ENCODE assay signal across 19 cellular contexts in the genomic region with DNA sequence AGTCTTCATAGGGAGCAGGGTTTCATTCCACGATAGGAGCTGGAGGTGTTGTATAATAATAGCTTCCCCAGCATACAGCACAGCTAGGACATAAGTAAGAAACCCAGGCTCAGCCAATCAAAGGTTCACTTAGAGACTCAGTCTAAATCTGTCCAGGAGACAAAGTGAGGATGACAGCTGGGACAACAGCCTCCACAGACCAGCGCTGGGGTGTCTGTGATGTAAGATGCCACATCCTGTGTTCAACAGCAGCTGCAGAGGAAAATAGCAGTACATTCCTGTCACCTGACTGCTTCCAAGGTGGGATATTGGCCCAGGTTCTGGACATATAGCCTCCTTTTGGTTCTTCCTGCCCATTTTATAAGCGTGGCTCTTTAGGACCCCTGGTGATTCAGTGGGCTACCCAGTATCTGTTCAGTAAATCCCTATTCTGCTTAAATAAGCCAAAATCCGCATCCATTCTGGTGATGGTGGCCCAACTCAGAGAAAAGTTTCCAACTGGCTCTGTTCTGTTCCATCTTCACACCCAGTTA.
A peak's percentile ranks its signal among the peaks of the same experiment; 100 is the strongest.
DNase-seq lines count a peak whose midpoint lies in the region; ATAC-seq and TF ChIP-seq lines count a peak whose summit lies in the region.
"Had no signal": no experiment of that assay in that cellular context is flagged by ENCODE, and none has a peak within 500 bp of the region (broad histone marks: within the 10 kb centered on the region; RNA-seq: fewer than 3 reads in every experiment).

No MANE protein-coding gene starts in this region.

- no peaks in the 10 kb centered on the region for H3K36me3 Mint-ChIP-seq in activated CD4-positive, alpha-beta memory T cell treated with anti-CD3 and anti-CD28 coated beads for 36 hours
- H3K36me3 Mint-ChIP-seq in natural killer cell treated with Interleukin-12 subunit alpha and Interleukin-12 subunit beta and Interleukin-15 and Interleukin-18, amount 100 ng/mL, for 72 hours: no peaks in the 10 kb centered on the region

- no peaks in the 10 kb centered on the region for H3K9me3 Mint-ChIP-seq in activated CD4-positive, alpha-beta memory T cell treated with anti-CD3 and anti-CD28 coated beads for 36 hours
- peaks cover 5% of the 10 kb centered on the region for H3K9me3 Mint-ChIP-seq in natural killer cell treated with Interleukin-12 subunit alpha and Interleukin-12 subunit beta and Interleukin-15 and Interleukin-18, amount 100 ng/mL, for 72 hours

- no peak for TF ChIP-seq CTCF in GM12865 (IDR thresholded peaks at IDR 0.05; ENCODE audit: insufficient read depth, low read depth, low read length, missing control alignments)

- no peak overlapping the region for H3K4me3 ChIP-seq in GM12865 (ENCODE audit: low read depth, low read length)
- H3K4me3 ChIP-seq: gastrocnemius medialis, GM23248, stomach had no signal

- intact Hi-C loops in activated CD4-positive, alpha-beta memory T cell treated with anti-CD3 and anti-CD28 coated beads for 36 hours (cut with micrococcal nuclease): no loop called here

- no peak overlapping the region for H3K27ac Mint-ChIP-seq in activated CD4-positive, alpha-beta memory T cell treated with anti-CD3 and anti-CD28 coated beads for 36 hours
- peak overlapping the region; percentile 63 to 67 for H3K27ac Mint-ChIP-seq in natural killer cell treated with Interleukin-12 subunit alpha and Interleukin-12 subunit beta and Interleukin-15 and Interleukin-18, amount 100 ng/mL, for 72 hours

- DNase-seq in NK-92 treated with Interleukin-12 subunit alpha and Interleukin-12 subunit beta, amount 100 ng/mL, for 24 hours (lab: John Stamatoyannopoulos, UW): peak; percentile 35
- DNase-seq in NK-92 (lab: John Stamatoyannopoulos, UW; ENCODE audit: unreplicated experiment): no peak
- peak; percentile 14 for DNase-seq in GM12865 (ENCODE audit: low read depth)
- DNase-seq in activated CD4-positive, alpha-beta memory T cell treated with anti-CD3 and anti-CD28 coated beads for 36 hours: peak; percentile 37
- DNase-seq in natural killer cell treated with Interleukin-12 subunit alpha and Interleukin-12 subunit beta and Interleukin-15 and Interleukin-18, amount 100 ng/mL, for 72 hours (ENCODE audit: low spot score): no peak
- DNase-seq in activated effector memory CD4-positive, alpha-beta T cell treated with anti-CD3 and anti-CD28 coated beads, Interleukin-2, amount 50 U/mL, for 16 hours: no peak
- DNase-seq in NCI-H146 (lab: John Stamatoyannopoulos, UW): no peak
- DNase-seq in HT-29 (ENCODE audit: low spot score): no peak
- DNase-seq: ACHN; activated CD4-positive, alpha-beta T cell treated with anti-CD3 and anti-CD28 coated beads for 4 hours; cortex of kidney; gastrocnemius medialis; GM23248; KBM-7; NCI-H2227 treated with DMSO at 0.1 percent for 48 hours; OCI-M1; stimulated activated CD4-positive, alpha-beta T cell treated with anti-CD3 and anti-CD28 coated beads, Interleukin-12 subunit alpha, Interleukin-12 subunit beta, amount 100 ng/mL, for 4 hours; stomach; T-helper 9 cell had no signal

- CTCF ChIA-PET in activated CD4-positive, alpha-beta memory T cell treated with anti-CD3 and anti-CD28 coated beads for 36 hours (lab: Charles Lee): interaction anchor here (1.3 to 2.5 kb wide), 2 partner anchors 9 to 16 kb away, joined by 4 to 15 read pairs; no protein-coding TSS in a partner anchor

- POLR2A ChIA-PET in activated CD4-positive, alpha-beta memory T cell treated with anti-CD3 and anti-CD28 coated beads for 36 hours (lab: Charles Lee): no interaction called here

- ATAC-seq in natural killer cell treated with Interleukin-12 subunit alpha and Interleukin-12 subunit beta and Interleukin-15 and Interleukin-18, amount 100 ng/mL, for 72 hours: peak; percentile 75 to 87
- ATAC-seq: gastrocnemius medialis had no signal

- peaks cover 43% of the 10 kb centered on the region for H3K4me1 Mint-ChIP-seq in activated CD4-positive, alpha-beta memory T cell treated with anti-CD3 and anti-CD28 coated beads for 36 hours (ENCODE audit: low read depth)
- peaks cover 54 to 58% of the 10 kb centered on the region in 2 donors for H3K4me1 Mint-ChIP-seq in natural killer cell treated with Interleukin-12 subunit alpha and Interleukin-12 subunit beta and Interleukin-15 and Interleukin-18, amount 100 ng/mL, for 72 hours (ENCODE audit: low read depth in 2 of 2)

- no peak overlapping the region for H3K4me3 Mint-ChIP-seq in activated CD4-positive, alpha-beta memory T cell treated with anti-CD3 and anti-CD28 coated beads for 36 hours
- peak overlapping the region; percentile 68 for H3K4me3 Mint-ChIP-seq in natural killer cell treated with Interleukin-12 subunit alpha and Interleukin-12 subunit beta and Interleukin-15 and Interleukin-18, amount 100 ng/mL, for 72 hours

- H3K27me3 Mint-ChIP-seq in activated CD4-positive, alpha-beta memory T cell treated with anti-CD3 and anti-CD28 coated beads for 36 hours: no peaks in the 10 kb centered on the region
- no peaks in the 10 kb centered on the region for H3K27me3 Mint-ChIP-seq in natural killer cell treated with Interleukin-12 subunit alpha and Interleukin-12 subunit beta and Interleukin-15 and Interleukin-18, amount 100 ng/mL, for 72 hours

Comparison
In these comparisons a context has a peak if more than half of its experiments do, and no peak if none do; other contexts are left out.
1. DNase-seq: peak in NK-92 treated with Interleukin-12 subunit alpha and Interleukin-12 subunit beta, amount 100 ng/mL, for 24 hours (single experiment), GM12865 (single experiment) and activated CD4-positive, alpha-beta memory T cell treated with anti-CD3 and anti-CD28 coated beads for 36 hours (single experiment); none in NK-92 (single experiment), natural killer cell treated with Interleukin-12 subunit alpha and Interleukin-12 subunit beta and Interleukin-15 and Interleukin-18, amount 100 ng/mL, for 72 hours (single experiment), activated effector memory CD4-positive, alpha-beta T cell treated with anti-CD3 and anti-CD28 coated beads, Interleukin-2, amount 50 U/mL, for 16 hours (single experiment), NCI-H146 (single experiment) and HT-29 (single experiment).